In genomic region chr4:153004106-153004881, GRCh38 we compare ENCODE assay signal across 19 cellular contexts.
DNase-seq lines count a peak whose midpoint lies in the region; ATAC-seq, FAIRE-seq and TF ChIP-seq lines count a peak whose summit lies in the region.
"Had no signal": no experiment of that assay in that cellular context is flagged by ENCODE, and none has a peak within 500 bp of the region (broad histone marks: within the 10 kb centered on the region; RNA-seq: fewer than 3 reads in every experiment).

No MANE protein-coding gene starts in this region.

- no peak for TF ChIP-seq POLR2A in K562 (conservative IDR thresholded peaks at IDR 0.05)

- H3K36me3 ChIP-seq in GM23338 (ENCODE audit: insufficient read depth) (no peaks in the 10 kb centered on the region), K562 (ENCODE audit: control insufficient read depth, insufficient read depth, low read length) (no peaks in the 10 kb centered on the region)
- H3K36me3 ChIP-seq: MG63, SJCRH30 had no signal

- H3K27me3 Mint-ChIP-seq in GM23338 (ENCODE audit: insufficient read depth, low read depth, poor library complexity) = peaks cover 18% of the 10 kb centered on the region
- peaks cover 31% of the 10 kb centered on the region for H3K27me3 Mint-ChIP-seq in nephron progenitor cell (ENCODE audit: low read depth, poor library complexity)

- CTCF ChIA-PET in K562 (lab: Yijun Ruan, JAX; ENCODE audit: low intra/inter-chr PET ratio) = no interaction called here

- H3K4me2 ChIP-seq in GM23338 (no peak overlapping the region), K562 (ENCODE audit: insufficient read depth, low read length) (no peak overlapping the region)

- 0 out of 2 replicates have a peak, but pooled peaks cover 3% of the 10 kb centered on the region for H3K9me2 ChIP-seq in GM23338 (ENCODE audit: insufficient read depth)

- in situ Hi-C loops in K562 (cut with MboI) = no loop called here

- H3K27me3 ChIP-seq in GM23338 (ENCODE audit: insufficient read depth) = no peaks in the 10 kb centered on the region
- H3K27me3 ChIP-seq in K562 (ENCODE audit: control insufficient read depth in 2 of 2, insufficient read depth in 2 of 2, low read length in 2 of 2) = peaks cover 22 to 49% of the 10 kb centered on the region in 2 experiments
- H3K27me3 ChIP-seq: MG63, SJCRH30 had no signal

- intact Hi-C loops in K562 (cut with micrococcal nuclease) = loop anchor here (5.0 kb wide), 1 partner anchor 53 kb away; no protein-coding TSS in a partner anchor

- H3K9me1 ChIP-seq in K562 (ENCODE audit: control insufficient read depth, insufficient read depth, low read length) = no peaks in the 10 kb centered on the region

- H2AFZ ChIP-seq in GM23338 (peak overlapping the region; percentile 69; the same call in 1 of the 2 replicates), K562 (ENCODE audit: low read depth, low read length) (no peak overlapping the region)

- H3K4me1 Mint-ChIP-seq in GM23338 (peaks cover 36% of the 10 kb centered on the region), nephron progenitor cell (peaks cover 41% of the 10 kb centered on the region)

- no peak overlapping the region for H3K9ac ChIP-seq in K562 (ENCODE audit: insufficient read depth in 1 of 2, low read depth in 2 of 2, low read length in 2 of 2)

- TF ChIP-seq CTCF in GM23338 (conservative IDR thresholded peaks at IDR 0.05; ENCODE audit: low read depth in 2 of 2) (no peak), K562 (IDR thresholded peaks at IDR 0.05 in 2 of 3, conservative IDR thresholded peaks at IDR 0.05 in 1 of 3; ENCODE audit: insufficient read depth in 2 of 3, low read depth in 1 of 3, low read length in 3 of 3) (no peak), nephron progenitor cell (IDR thresholded peaks at IDR 0.05) (no peak)

- ATAC-seq in GM23338 (peak; percentile 35), K562 (no peak)

- no peak overlapping the region for H3K4me3 ChIP-seq in GM23338
- no peak overlapping the region for H3K4me3 ChIP-seq in K562
- H3K4me3 ChIP-seq: MG63, SJCRH30 had no signal

- H3K9me3 Mint-ChIP-seq in GM23338 = no peaks in the 10 kb centered on the region
- H3K9me3 Mint-ChIP-seq in nephron progenitor cell = no peaks in the 10 kb centered on the region

- no peak for TF ChIP-seq EP300 in K562 (IDR thresholded peaks at IDR 0.05; ENCODE audit: low read length)

- H3F3A ChIP-seq in GM23338 (replicated peaks; ENCODE audit: low read depth) = no peaks in the 10 kb centered on the region

- H3K9me3 ChIP-seq in K562 (replicated peaks; ENCODE audit: control insufficient read depth, insufficient read depth, low read depth, low read length) = no peaks in the 10 kb centered on the region
- H3K9me3 ChIP-seq: MG63, SJCRH30 had no signal

- no peak overlapping the region for H3K27ac ChIP-seq in GM23338 (ENCODE audit: low read depth)
- H3K27ac ChIP-seq in K562 (ENCODE audit: extremely low read depth, low read depth, low read length) = no peak overlapping the region
- H3K27ac ChIP-seq: RWPE1, SJCRH30 had no signal

- H3K79me2 ChIP-seq in GM23338 (replicated peaks; ENCODE audit: insufficient read depth) (no peaks in the 10 kb centered on the region), K562 (ENCODE audit: control insufficient read depth, insufficient read depth, low read length) (no peaks in the 10 kb centered on the region)

- H3K27ac Mint-ChIP-seq in GM23338 (no peak overlapping the region), nephron progenitor cell (peak overlapping the region; percentile 53)

- H3K4me3 Mint-ChIP-seq in GM23338 (no peak overlapping the region), nephron progenitor cell (no peak overlapping the region)

- TF ChIP-seq RAD21 in K562 (CRISPR knock-in tag; conservative IDR thresholded peaks at IDR 0.05 in 1 of 2, IDR thresholded peaks at IDR 0.05 in 1 of 2) = no peak

- WGBS in K562 (ENCODE audit: insufficient coverage, low coverage, missing lambda C conversion rate) = 0% methylated on average over 5 of the region's 6 CpGs

- DNase-seq in GM23338 (ENCODE audit: low spot score) (no peak), OCI-M1 (lab: John Stamatoyannopoulos, UW) (peak; percentile 49), K562 (ENCODE audit: extremely low read depth in 1 of 4, low spot score in 3 of 4) (no peak), nephron progenitor cell (no peak), middle frontal gyrus (ENCODE audit: extremely low spot score, low spot score) (no peak), GDM1 (lab: John Stamatoyannopoulos, UW) (no peak)
- no peak for DNase-seq in activated T-cell treated with anti-CD3 and anti-CD28 coated beads, Interleukin-2, amount 50 U/mL, for 1 hour
- DNase-seq: AML-193, COR-L47, EL, H7, Karpas-422, MG63, NCI-H1092, NCI-H2107, NCI-H446, SJCRH30 had no signal

- no peak for FAIRE-seq in K562 (lab: Jason Lieb, UNC)
- FAIRE-seq: GM19239 had no signal

- no peaks in the 10 kb centered on the region; the same call in 2 of the 3 replicates for H3K36me3 Mint-ChIP-seq in GM23338 (ENCODE audit: low read depth)
- no peaks in the 10 kb centered on the region for H3K36me3 Mint-ChIP-seq in nephron progenitor cell (ENCODE audit: low read depth)

- POLR2A ChIA-PET in K562 (lab: Yijun Ruan, JAX) = interaction anchor here (0.6 kb wide), 1 partner anchor 101 kb away, joined by 3 read pairs; no protein-coding TSS in a partner anchor

- H4K20me1 ChIP-seq in GM23338 (replicated peaks; ENCODE audit: insufficient read depth) (no peaks in the 10 kb centered on the region), K562 (replicated peaks; ENCODE audit: control insufficient read depth, insufficient read depth, low read length) (0 out of 2 replicates have a peak, but pooled peaks cover 3% of the 10 kb centered on the region)

- BruUV-seq in K562 (replicated peaks; lab: Mats Ljungman, UMichigan) = no TSS peak

- peaks cover 19% of the 10 kb centered on the region for H3K4me1 ChIP-seq in GM23338 (ENCODE audit: insufficient read depth)
- H3K4me1 ChIP-seq in K562 (replicated peaks in 1 of 2; ENCODE audit: control insufficient read depth in 2 of 2, insufficient read depth in 2 of 2, low read length in 2 of 2) = peaks cover 6 to 8% of the 10 kb centered on the region in 2 experiments; a peak in 3 of 5 replicates

TF ChIP-seq in GM23338, 12 proteins besides CTCF, POLR2A, EP300 and RAD21 (continues in another document):
- no peak for TF ChIP-seq REST (IDR thresholded peaks at IDR 0.05; ENCODE audit: unreplicated experiment)
- TF ChIP-seq CREB1 (CRISPR knock-in tag; IDR thresholded peaks at IDR 0.05; ENCODE audit: low read depth) = no peak
- TF ChIP-seq ZNF114 (CRISPR knock-in tag; IDR thresholded peaks at IDR 0.05) = no peak

TF ChIP-seq in K562, 482 proteins besides CTCF, POLR2A, EP300 and RAD21:
- TF ChIP-seq ZNF263 (CRISPR knock-in tag; IDR thresholded peaks at IDR 0.05; ENCODE audit: borderline replicate concordance) = peak; percentile 71; the same call in 1 of the 2 replicates
- no peak for TF ChIP-seq RFX1 (IDR thresholded peaks at IDR 0.05)
